Comparison of ENCODE assay signal across 12 cellular contexts in the genomic region with DNA sequence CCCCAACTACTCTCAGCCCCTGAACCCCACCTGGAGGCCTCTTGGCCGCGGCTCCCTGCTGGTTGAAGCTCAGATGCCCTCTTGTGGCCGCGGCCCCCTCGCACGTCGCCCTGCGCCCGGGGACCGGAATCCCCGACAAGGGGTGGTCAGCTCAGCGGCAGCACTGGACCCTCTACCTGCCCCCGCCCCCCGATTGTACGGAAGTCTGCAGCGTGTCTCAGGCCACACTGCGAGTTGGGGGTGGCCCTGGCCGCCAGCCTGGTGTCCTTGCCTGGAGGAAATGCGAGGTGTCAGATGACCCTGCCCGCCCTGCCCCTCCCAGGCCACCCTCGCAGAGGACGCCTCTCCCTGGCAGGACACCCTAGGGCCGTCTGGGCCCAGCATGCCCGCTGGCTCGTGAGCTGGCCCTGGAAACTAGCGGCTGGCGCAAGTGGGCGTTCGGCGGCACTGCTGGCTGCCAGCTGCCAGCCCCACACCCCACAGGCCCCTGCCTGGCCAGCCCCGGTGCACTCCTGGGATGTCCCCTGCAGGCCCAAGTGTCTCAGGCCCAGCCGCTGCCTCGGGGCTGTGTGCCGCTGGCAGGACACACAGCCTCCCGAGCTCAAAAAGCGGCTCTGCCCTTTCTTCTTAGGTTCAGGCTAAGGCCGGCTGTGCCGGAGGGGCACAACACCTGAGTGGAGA.
DNase-seq lines count a peak whose midpoint lies in the region; ATAC-seq, FAIRE-seq and TF ChIP-seq lines count a peak whose summit lies in the region.
"Had no signal": no experiment of that assay in that cellular context is flagged by ENCODE, and none has a peak within 500 bp of the region (broad histone marks: within the 10 kb centered on the region; RNA-seq: fewer than 3 reads in every experiment).

No MANE protein-coding gene starts in this region.

- no peaks in the 10 kb centered on the region for H3K79me2 ChIP-seq in osteoblast (ENCODE audit: insufficient read depth, low read length)

- no peaks in the 10 kb centered on the region for H3K36me3 Mint-ChIP-seq in glutamatergic neuron (ENCODE audit: unreplicated experiment)
- no peaks in the 10 kb centered on the region for H3K36me3 Mint-ChIP-seq in activated T-cell treated with anti-CD3 and anti-CD28 coated beads, Interleukin-2, amount 50 U/mL, for 72 hours (ENCODE audit: insufficient read depth in 2 of 2)
- H3K36me3 Mint-ChIP-seq in activated naive CD4-positive, alpha-beta T cell treated with anti-CD3 and anti-CD28 coated beads, Interleukin-2, amount 50 U/mL, for 72 hours = no peaks in the 10 kb centered on the region

- peak overlapping the region; percentile 19 for H3K4me2 ChIP-seq in osteoblast (ENCODE audit: insufficient read depth, low read length)

- H3K36me3 ChIP-seq in osteoblast (ENCODE audit: insufficient read depth, low read length) = no peaks in the 10 kb centered on the region
- H3K36me3 ChIP-seq: vagina had no signal

- no peak overlapping the region for H3K27ac ChIP-seq in osteoblast (ENCODE audit: low read depth, low read length)
- H3K27ac ChIP-seq: vagina had no signal

- H2AFZ ChIP-seq in osteoblast (ENCODE audit: low read length) = no peak overlapping the region

- no peak overlapping the region for H3K4me3 Mint-ChIP-seq in glutamatergic neuron (ENCODE audit: unreplicated experiment)
- H3K4me3 Mint-ChIP-seq in activated T-cell treated with anti-CD3 and anti-CD28 coated beads, Interleukin-2, amount 50 U/mL, for 72 hours = no peak overlapping the region

- ATAC-seq in activated T-cell treated with anti-CD3 and anti-CD28 coated beads, Interleukin-2, amount 50 U/mL, for 72 hours (replicated peaks in 1 of 2) = no peak
- ATAC-seq in activated naive CD4-positive, alpha-beta T cell treated with anti-CD3 and anti-CD28 coated beads, Interleukin-2, amount 50 U/mL, for 72 hours = no peak

- H3K9me3 Mint-ChIP-seq in glutamatergic neuron (ENCODE audit: unreplicated experiment) = no peaks in the 10 kb centered on the region
- no peaks in the 10 kb centered on the region for H3K9me3 Mint-ChIP-seq in activated T-cell treated with anti-CD3 and anti-CD28 coated beads, Interleukin-2, amount 50 U/mL, for 72 hours
- H3K9me3 Mint-ChIP-seq in activated naive CD4-positive, alpha-beta T cell treated with anti-CD3 and anti-CD28 coated beads, Interleukin-2, amount 50 U/mL, for 72 hours = no peaks in the 10 kb centered on the region

- no peak overlapping the region for H3K27ac Mint-ChIP-seq in glutamatergic neuron (ENCODE audit: unreplicated experiment)
- H3K27ac Mint-ChIP-seq in activated T-cell treated with anti-CD3 and anti-CD28 coated beads, Interleukin-2, amount 50 U/mL, for 72 hours = no peak overlapping the region
- H3K27ac Mint-ChIP-seq in activated naive CD4-positive, alpha-beta T cell treated with anti-CD3 and anti-CD28 coated beads, Interleukin-2, amount 50 U/mL, for 72 hours = no peak overlapping the region

- DNase-seq in DMS53 treated with DMSO at 0.1 percent for 48 hours (lab: John Stamatoyannopoulos, UW; ENCODE audit: unreplicated experiment) = peak; percentile 35
- DNase-seq in NB4 (ENCODE audit: low read depth) = peak; percentile 21
- DNase-seq in glutamatergic neuron = peak; percentile 43
- DNase-seq in osteoblast (ENCODE audit: insufficient read length, low spot score, missing footprints) = no peak
- no peak for DNase-seq in D721Med (ENCODE audit: insufficient read length, low spot score)
- no peak for DNase-seq in activated CD4-positive, alpha-beta T cell treated with anti-CD3 and anti-CD28 coated beads, Interleukin-2, amount 50 U/mL, for 1 hour
- DNase-seq in activated T-cell treated with anti-CD3 and anti-CD28 coated beads, Interleukin-2, amount 50 U/mL, for 72 hours = no peak
- DNase-seq in activated naive CD4-positive, alpha-beta T cell treated with anti-CD3 and anti-CD28 coated beads, Interleukin-2, amount 50 U/mL, for 72 hours (ENCODE audit: low spot score in 2 of 2) = no peak
- DNase-seq: DMS 273 treated with DMSO at 0.1 percent for 48 hours, NCI-H2227 treated with DMSO at 0.1 percent for 48 hours had no signal

- peaks cover 5% of the 10 kb centered on the region for H3K4me1 ChIP-seq in osteoblast (ENCODE audit: insufficient read depth, low read length)

- H3K27me3 Mint-ChIP-seq in glutamatergic neuron (ENCODE audit: unreplicated experiment) = peaks cover 4% of the 10 kb centered on the region
- H3K27me3 Mint-ChIP-seq in activated T-cell treated with anti-CD3 and anti-CD28 coated beads, Interleukin-2, amount 50 U/mL, for 72 hours (ENCODE audit: low read depth) = peaks cover 10% of the 10 kb centered on the region

- TF ChIP-seq POLR2A in NB4 (IDR thresholded peaks at IDR 0.05; ENCODE audit: extremely low read depth, insufficient read length) = no peak

- no peak for FAIRE-seq in D721Med (lab: Jason Lieb, UNC)
- FAIRE-seq: colon had no signal

- no peaks in the 10 kb centered on the region for H4K20me1 ChIP-seq in osteoblast (ENCODE audit: insufficient read depth, low read length)

- H3K4me1 Mint-ChIP-seq in glutamatergic neuron (ENCODE audit: low read depth, unreplicated experiment) = peaks cover 4% of the 10 kb centered on the region
- H3K4me1 Mint-ChIP-seq in activated T-cell treated with anti-CD3 and anti-CD28 coated beads, Interleukin-2, amount 50 U/mL, for 72 hours (ENCODE audit: low read depth) = no peaks in the 10 kb centered on the region

- H3K4me3 ChIP-seq in NB4 (ENCODE audit: low read depth, low read length) (no peak overlapping the region), osteoblast (ENCODE audit: insufficient read depth, low read length) (no peak overlapping the region)
- H3K4me3 ChIP-seq: vagina had no signal

- no peaks in the 10 kb centered on the region for H3K9me3 ChIP-seq in osteoblast (ENCODE audit: low read depth, low read length)
- H3K9me3 ChIP-seq: vagina had no signal

- no peaks in the 10 kb centered on the region for H3K27me3 ChIP-seq in osteoblast (ENCODE audit: insufficient read depth, low read length)
- H3K27me3 ChIP-seq: vagina had no signal

- TF ChIP-seq CTCF in NB4 (IDR thresholded peaks at IDR 0.05; ENCODE audit: low read depth, low read length) = peak; percentile 39
- TF ChIP-seq CTCF in glutamatergic neuron (IDR thresholded peaks at IDR 0.05; ENCODE audit: partially characterized antibody, unreplicated experiment) = no peak
- TF ChIP-seq CTCF in osteoblast (IDR thresholded peaks at IDR 0.05; ENCODE audit: extremely low read depth, low read depth, low read length) = no peak
- no peak for TF ChIP-seq CTCF in D721Med (IDR thresholded peaks at IDR 0.05; ENCODE audit: insufficient read depth, missing control alignments)

Comparison
In these comparisons a context has a peak if more than half of its experiments do, and no peak if none do; other contexts are left out.
1. DNase-seq: peak in DMS53 treated with DMSO at 0.1 percent for 48 hours (single experiment), NB4 (single experiment) and glutamatergic neuron (single experiment); none in osteoblast (single experiment), D721Med (single experiment), activated CD4-positive, alpha-beta T cell treated with anti-CD3 and anti-CD28 coated beads, Interleukin-2, amount 50 U/mL, for 1 hour (single experiment), activated T-cell treated with anti-CD3 and anti-CD28 coated beads, Interleukin-2, amount 50 U/mL, for 72 hours (0 of 2) and activated naive CD4-positive, alpha-beta T cell treated with anti-CD3 and anti-CD28 coated beads, Interleukin-2, amount 50 U/mL, for 72 hours (0 of 2).